ENCODE assay signal across 18 cellular contexts in the genomic region with DNA sequence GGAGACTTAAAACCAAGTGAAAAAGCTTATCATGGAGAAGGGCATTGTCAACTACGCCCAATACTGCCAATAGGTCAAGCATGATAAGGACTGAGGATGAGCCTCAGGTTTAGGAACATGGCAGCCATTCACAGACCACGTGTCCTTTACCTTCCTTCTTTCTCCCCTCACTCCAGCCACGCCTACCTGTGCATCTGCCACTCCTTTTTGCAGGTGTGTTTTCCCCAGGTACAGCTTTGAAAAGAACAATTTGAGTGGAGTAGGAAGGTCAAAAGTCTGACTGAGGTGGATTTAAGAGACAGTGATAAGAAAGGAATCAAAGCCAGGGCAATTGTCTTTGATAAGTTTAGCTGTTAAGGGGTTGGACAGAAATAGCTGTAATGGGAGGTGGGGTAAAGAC.
"Had no signal": no experiment of that assay in that cellular context is flagged by ENCODE, and none has a peak within 500 bp of the region (broad histone marks: within the 10 kb centered on the region; RNA-seq: fewer than 3 reads in every experiment).

No MANE protein-coding gene starts in this region.

- H3K36me3 ChIP-seq: thyroid gland, upper lobe of left lung, uterus had no signal

- H3K27ac ChIP-seq: epithelial cell of prostate, esophagus squamous epithelium, gastroesophageal sphincter, suprapubic skin, thyroid gland, upper lobe of left lung, uterus had no signal

- H3K4me3 ChIP-seq: esophagus squamous epithelium, gastroesophageal sphincter, smooth muscle cell, suprapubic skin, thyroid gland, upper lobe of left lung, uterus had no signal

- H3K4me1 ChIP-seq: esophagus squamous epithelium, gastroesophageal sphincter, suprapubic skin, thyroid gland, upper lobe of left lung, uterus had no signal

- H3K27me3 ChIP-seq: esophagus squamous epithelium, gastroesophageal sphincter, suprapubic skin, thyroid gland, upper lobe of left lung, uterus had no signal

- H3K4me1 Mint-ChIP-seq: neural crest cell had no signal

- H3K9me3 Mint-ChIP-seq: dendritic cell treated with granulocyte-macrophage colony-stimulating factor and Interleukin-4, amounts not matched to agents 40 ng/mL and 50 ng/mL, for 4 days; effector memory CD8-positive, alpha-beta T cell had no signal

- ATAC-seq: effector memory CD8-positive, alpha-beta T cell; gastroesophageal sphincter; naive thymus-derived CD4-positive, alpha-beta T cell; right cardiac atrium had no signal

- H3K27ac Mint-ChIP-seq: dendritic cell treated with granulocyte-macrophage colony-stimulating factor and Interleukin-4, amounts not matched to agents 40 ng/mL and 50 ng/mL, for 4 days had no signal

- H3K9me3 ChIP-seq: esophagus squamous epithelium, gastroesophageal sphincter, suprapubic skin, thyroid gland, upper lobe of left lung, uterus had no signal

- H3K27me3 Mint-ChIP-seq: dendritic cell treated with granulocyte-macrophage colony-stimulating factor and Interleukin-4, amounts not matched to agents 40 ng/mL and 50 ng/mL, for 4 days; effector memory CD8-positive, alpha-beta T cell; naive thymus-derived CD4-positive, alpha-beta T cell had no signal

- H3K4me3 Mint-ChIP-seq: dendritic cell treated with granulocyte-macrophage colony-stimulating factor and Interleukin-4, amounts not matched to agents 40 ng/mL and 50 ng/mL, for 4 days; effector memory CD8-positive, alpha-beta T cell; naive thymus-derived CD4-positive, alpha-beta T cell; neural crest cell had no signal

- DNase-seq: effector memory CD8-positive, alpha-beta T cell; esophagus squamous epithelium; foreskin fibroblast; hippocampal formation; mesendoderm; naive thymus-derived CD4-positive, alpha-beta T cell; right cardiac atrium; stimulated activated CD4-positive, alpha-beta T cell treated with anti-CD3 and anti-CD28 coated beads, Interleukin-2, amount 100 ng/mL, for 48 hours; stimulated activated naive CD4-positive, alpha-beta T cell treated with Interleukin-2 at 50 U/mL for 16 hours; thyroid gland; upper lobe of left lung; uterus had no signal
